In the genomic region with DNA sequence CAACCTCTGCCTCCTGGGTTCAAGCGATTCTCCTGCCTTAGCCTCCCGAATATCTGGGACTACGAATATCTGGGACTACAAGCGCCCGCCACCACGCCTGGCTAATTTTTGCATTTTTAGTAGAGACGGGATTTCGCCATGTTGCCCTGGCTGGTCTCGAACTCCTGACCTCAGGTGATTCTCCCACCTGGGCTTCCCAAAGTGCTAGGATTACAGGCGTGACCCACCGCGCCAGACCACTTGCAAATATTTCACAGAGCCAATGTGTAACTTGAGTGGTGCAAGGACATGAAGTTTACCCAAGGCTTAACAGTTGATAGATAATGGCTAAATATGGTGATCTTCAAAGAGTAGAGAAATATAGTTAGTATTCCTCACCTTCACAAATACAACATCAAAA, we compare ENCODE assay signal across 1 cellular context.
TF ChIP-seq lines count a peak whose summit lies in the region.

No MANE protein-coding gene starts in this region.

TF ChIP-seq in GM23338, 12 proteins besides CTCF, POLR2A, EP300 and RAD21:
- TF ChIP-seq, protein P1, sequence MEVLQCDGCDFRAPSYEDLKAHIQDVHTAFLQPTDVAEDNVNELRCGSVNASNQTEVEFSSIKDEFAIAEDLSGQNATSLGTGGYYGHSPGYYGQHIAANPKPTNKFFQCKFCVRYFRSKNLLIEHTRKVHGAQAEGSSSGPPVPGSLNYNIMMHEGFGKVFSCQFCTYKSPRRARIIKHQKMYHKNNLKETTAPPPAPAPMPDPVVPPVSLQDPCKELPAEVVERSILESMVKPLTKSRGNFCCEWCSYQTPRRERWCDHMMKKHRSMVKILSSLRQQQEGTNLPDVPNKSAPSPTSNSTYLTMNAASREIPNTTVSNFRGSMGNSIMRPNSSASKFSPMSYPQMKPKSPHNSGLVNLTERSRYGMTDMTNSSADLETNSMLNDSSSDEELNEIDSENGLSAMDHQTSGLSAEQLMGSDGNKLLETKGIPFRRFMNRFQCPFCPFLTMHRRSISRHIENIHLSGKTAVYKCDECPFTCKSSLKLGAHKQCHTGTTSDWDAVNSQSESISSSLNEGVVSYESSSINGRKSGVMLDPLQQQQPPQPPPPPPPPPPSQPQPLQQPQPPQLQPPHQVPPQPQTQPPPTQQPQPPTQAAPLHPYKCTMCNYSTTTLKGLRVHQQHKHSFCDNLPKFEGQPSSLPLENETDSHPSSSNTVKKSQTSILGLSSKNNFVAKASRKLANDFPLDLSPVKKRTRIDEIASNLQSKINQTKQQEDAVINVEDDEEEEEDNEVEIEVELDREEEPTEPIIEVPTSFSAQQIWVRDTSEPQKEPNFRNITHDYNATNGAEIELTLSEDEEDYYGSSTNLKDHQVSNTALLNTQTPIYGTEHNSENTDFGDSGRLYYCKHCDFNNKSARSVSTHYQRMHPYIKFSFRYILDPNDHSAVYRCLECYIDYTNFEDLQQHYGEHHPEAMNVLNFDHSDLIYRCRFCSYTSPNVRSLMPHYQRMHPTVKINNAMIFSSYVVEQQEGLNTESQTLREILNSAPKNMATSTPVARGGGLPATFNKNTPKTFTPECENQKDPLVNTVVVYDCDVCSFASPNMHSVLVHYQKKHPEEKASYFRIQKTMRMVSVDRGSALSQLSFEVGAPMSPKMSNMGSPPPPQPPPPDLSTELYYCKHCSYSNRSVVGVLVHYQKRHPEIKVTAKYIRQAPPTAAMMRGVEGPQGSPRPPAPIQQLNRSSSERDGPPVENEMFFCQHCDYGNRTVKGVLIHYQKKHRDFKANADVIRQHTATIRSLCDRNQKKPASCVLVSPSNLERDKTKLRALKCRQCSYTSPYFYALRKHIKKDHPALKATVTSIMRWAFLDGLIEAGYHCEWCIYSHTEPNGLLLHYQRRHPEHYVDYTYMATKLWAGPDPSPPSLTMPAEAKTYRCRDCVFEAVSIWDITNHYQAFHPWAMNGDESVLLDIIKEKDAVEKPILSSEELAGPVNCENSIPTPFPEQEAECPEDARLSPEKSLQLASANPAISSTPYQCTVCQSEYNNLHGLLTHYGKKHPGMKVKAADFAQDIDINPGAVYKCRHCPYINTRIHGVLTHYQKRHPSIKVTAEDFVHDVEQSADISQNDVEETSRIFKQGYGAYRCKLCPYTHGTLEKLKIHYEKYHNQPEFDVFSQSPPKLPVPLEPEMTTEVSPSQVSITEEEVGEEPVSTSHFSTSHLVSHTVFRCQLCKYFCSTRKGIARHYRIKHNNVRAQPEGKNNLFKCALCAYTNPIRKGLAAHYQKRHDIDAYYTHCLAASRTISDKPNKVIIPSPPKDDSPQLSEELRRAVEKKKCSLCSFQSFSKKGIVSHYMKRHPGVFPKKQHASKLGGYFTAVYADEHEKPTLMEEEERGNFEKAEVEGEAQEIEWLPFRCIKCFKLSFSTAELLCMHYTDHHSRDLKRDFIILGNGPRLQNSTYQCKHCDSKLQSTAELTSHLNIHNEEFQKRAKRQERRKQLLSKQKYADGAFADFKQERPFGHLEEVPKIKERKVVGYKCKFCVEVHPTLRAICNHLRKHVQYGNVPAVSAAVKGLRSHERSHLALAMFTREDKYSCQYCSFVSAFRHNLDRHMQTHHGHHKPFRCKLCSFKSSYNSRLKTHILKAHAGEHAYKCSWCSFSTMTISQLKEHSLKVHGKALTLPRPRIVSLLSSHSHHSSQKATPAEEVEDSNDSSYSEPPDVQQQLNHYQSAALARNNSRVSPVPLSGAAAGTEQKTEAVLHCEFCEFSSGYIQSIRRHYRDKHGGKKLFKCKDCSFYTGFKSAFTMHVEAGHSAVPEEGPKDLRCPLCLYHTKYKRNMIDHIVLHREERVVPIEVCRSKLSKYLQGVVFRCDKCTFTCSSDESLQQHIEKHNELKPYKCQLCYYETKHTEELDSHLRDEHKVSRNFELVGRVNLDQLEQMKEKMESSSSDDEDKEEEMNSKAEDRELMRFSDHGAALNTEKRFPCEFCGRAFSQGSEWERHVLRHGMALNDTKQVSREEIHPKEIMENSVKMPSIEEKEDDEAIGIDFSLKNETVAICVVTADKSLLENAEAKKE (CRISPR knock-in tag; IDR thresholded peaks at IDR 0.05), result no peak
- no peak for TF ChIP-seq CREB1 (CRISPR knock-in tag; IDR thresholded peaks at IDR 0.05; ENCODE audit: low read depth)
- TF ChIP-seq POLR2AphosphoS5 (IDR thresholded peaks at IDR 0.05; ENCODE audit: low read depth), result no peak
- no peak for TF ChIP-seq NANOG (IDR thresholded peaks at IDR 0.05; ENCODE audit: borderline replicate concordance)
- TF ChIP-seq, protein P2, sequence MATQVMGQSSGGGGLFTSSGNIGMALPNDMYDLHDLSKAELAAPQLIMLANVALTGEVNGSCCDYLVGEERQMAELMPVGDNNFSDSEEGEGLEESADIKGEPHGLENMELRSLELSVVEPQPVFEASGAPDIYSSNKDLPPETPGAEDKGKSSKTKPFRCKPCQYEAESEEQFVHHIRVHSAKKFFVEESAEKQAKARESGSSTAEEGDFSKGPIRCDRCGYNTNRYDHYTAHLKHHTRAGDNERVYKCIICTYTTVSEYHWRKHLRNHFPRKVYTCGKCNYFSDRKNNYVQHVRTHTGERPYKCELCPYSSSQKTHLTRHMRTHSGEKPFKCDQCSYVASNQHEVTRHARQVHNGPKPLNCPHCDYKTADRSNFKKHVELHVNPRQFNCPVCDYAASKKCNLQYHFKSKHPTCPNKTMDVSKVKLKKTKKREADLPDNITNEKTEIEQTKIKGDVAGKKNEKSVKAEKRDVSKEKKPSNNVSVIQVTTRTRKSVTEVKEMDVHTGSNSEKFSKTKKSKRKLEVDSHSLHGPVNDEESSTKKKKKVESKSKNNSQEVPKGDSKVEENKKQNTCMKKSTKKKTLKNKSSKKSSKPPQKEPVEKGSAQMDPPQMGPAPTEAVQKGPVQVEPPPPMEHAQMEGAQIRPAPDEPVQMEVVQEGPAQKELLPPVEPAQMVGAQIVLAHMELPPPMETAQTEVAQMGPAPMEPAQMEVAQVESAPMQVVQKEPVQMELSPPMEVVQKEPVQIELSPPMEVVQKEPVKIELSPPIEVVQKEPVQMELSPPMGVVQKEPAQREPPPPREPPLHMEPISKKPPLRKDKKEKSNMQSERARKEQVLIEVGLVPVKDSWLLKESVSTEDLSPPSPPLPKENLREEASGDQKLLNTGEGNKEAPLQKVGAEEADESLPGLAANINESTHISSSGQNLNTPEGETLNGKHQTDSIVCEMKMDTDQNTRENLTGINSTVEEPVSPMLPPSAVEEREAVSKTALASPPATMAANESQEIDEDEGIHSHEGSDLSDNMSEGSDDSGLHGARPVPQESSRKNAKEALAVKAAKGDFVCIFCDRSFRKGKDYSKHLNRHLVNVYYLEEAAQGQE (IDR thresholded peaks at IDR 0.05; ENCODE audit: unreplicated experiment), result no peak
- no peak for TF ChIP-seq EZH2phosphoT487 (IDR thresholded peaks at IDR 0.05; ENCODE audit: unreplicated experiment)
- TF ChIP-seq, protein P3, sequence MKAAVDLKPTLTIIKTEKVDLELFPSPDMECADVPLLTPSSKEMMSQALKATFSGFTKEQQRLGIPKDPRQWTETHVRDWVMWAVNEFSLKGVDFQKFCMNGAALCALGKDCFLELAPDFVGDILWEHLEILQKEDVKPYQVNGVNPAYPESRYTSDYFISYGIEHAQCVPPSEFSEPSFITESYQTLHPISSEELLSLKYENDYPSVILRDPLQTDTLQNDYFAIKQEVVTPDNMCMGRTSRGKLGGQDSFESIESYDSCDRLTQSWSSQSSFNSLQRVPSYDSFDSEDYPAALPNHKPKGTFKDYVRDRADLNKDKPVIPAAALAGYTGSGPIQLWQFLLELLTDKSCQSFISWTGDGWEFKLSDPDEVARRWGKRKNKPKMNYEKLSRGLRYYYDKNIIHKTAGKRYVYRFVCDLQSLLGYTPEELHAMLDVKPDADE (IDR thresholded peaks at IDR 0.05), result no peak
- no peak for TF ChIP-seq ZNF331 (CRISPR knock-in tag; IDR thresholded peaks at IDR 0.05; ENCODE audit: low read depth)
- no peak for TF ChIP-seq JUNB (IDR thresholded peaks at IDR 0.05; ENCODE audit: unreplicated experiment)
- TF ChIP-seq STAT1 (IDR thresholded peaks at IDR 0.05; ENCODE audit: unreplicated experiment), result no peak
- TF ChIP-seq EZH2 (IDR thresholded peaks at IDR 0.05; ENCODE audit: low read depth, unreplicated experiment), result no peak
- no peak for TF ChIP-seq ZNF114 (CRISPR knock-in tag; IDR thresholded peaks at IDR 0.05)
